ENCODE assay signal across 10 cellular contexts in genomic region chr15:64773606-64774555, GRCh38. TPM values are rescaled to one million over a fixed set of nuclear protein-coding genes. Genes with fewer than 3 reads are reported as not detected.
DNase-seq lines count a peak whose midpoint lies in the region; ATAC-seq and TF ChIP-seq lines count a peak whose summit lies in the region.
"Had no signal": no experiment of that assay in that cellular context is flagged by ENCODE, and none has a peak within 500 bp of the region (broad histone marks: within the 10 kb centered on the region; RNA-seq: fewer than 3 reads in every experiment).

No MANE protein-coding gene starts in this region.

- H3K9me3 ChIP-seq in upper lobe of left lung, result no peaks in the 10 kb centered on the region
- H3K9me3 ChIP-seq: SJCRH30 had no signal

- H3K36me3 Mint-ChIP-seq in activated T-cell treated with anti-CD3 and anti-CD28 coated beads, Interleukin-2, amount 50 U/mL, for 72 hours (ENCODE audit: insufficient read depth in 2 of 2), result peaks cover 0 to 1% of the 10 kb centered on the region in 2 donors
- peaks cover 3% of the 10 kb centered on the region for H3K36me3 Mint-ChIP-seq in effector memory CD8-positive, alpha-beta T cell (ENCODE audit: insufficient read depth)
- no peaks in the 10 kb centered on the region for H3K36me3 Mint-ChIP-seq in mesothelial cell of epicardium

- H3K27ac Mint-ChIP-seq in activated T-cell treated with anti-CD3 and anti-CD28 coated beads, Interleukin-2, amount 50 U/mL, for 72 hours, result no peak overlapping the region
- H3K27ac Mint-ChIP-seq in effector memory CD8-positive, alpha-beta T cell, result no peak overlapping the region
- H3K27ac Mint-ChIP-seq in mesothelial cell of epicardium, result peak overlapping the region; percentile 49

- no peak for ATAC-seq in activated T-cell treated with anti-CD3 and anti-CD28 coated beads, Interleukin-2, amount 50 U/mL, for 72 hours (replicated peaks in 1 of 2)
- ATAC-seq in effector memory CD8-positive, alpha-beta T cell (replicated peaks), result no peak
- peak in 1 of 2 donors; percentile 4 for ATAC-seq in upper lobe of left lung (ENCODE audit: low FRiP score in 2 of 2)
- ATAC-seq in HG03439 (IDR thresholded peaks at IDR 0.05; ENCODE audit: unreplicated experiment), result no peak

- peaks cover 49% of the 10 kb centered on the region for H3K27me3 Mint-ChIP-seq in activated T-cell treated with anti-CD3 and anti-CD28 coated beads, Interleukin-2, amount 50 U/mL, for 72 hours (ENCODE audit: low read depth)
- H3K27me3 Mint-ChIP-seq in effector memory CD8-positive, alpha-beta T cell, result peaks cover 21 to 49% of the 10 kb centered on the region in 2 donors
- H3K27me3 Mint-ChIP-seq in mesothelial cell of epicardium (ENCODE audit: low read depth), result peaks cover 4% of the 10 kb centered on the region

- 64 to 69% methylated on average over 13 to 23 of the region's 23 CpGs for WGBS in upper lobe of left lung, 2 donors

- no peak for TF ChIP-seq CTCF in mesothelial cell of epicardium (IDR thresholded peaks at IDR 0.05; ENCODE audit: unreplicated experiment)
- TF ChIP-seq CTCF in upper lobe of left lung (IDR thresholded peaks at IDR 0.05), result no peak

- peak overlapping the region in 3 of 4 donors; percentile 73 to 87 (median 84) for H3K27ac ChIP-seq in upper lobe of left lung
- H3K27ac ChIP-seq: SJCRH30 had no signal

- TF ChIP-seq EP300 in upper lobe of left lung (IDR thresholded peaks at IDR 0.05), result no peak

- H3K4me3 ChIP-seq in upper lobe of left lung, result peak overlapping the region in 3 of 4 donors; percentile 65 to 85 (median 69)
- H3K4me3 ChIP-seq: SJCRH30 had no signal

- H3K27me3 ChIP-seq in upper lobe of left lung, result peaks cover 0 to 15% (median 4%) of the 10 kb centered on the region in 4 donors
- H3K27me3 ChIP-seq: SJCRH30 had no signal

- H3K4me1 ChIP-seq in upper lobe of left lung, result peaks cover 0 to 25% (median 5%) of the 10 kb centered on the region in 4 donors

- H3K9me3 Mint-ChIP-seq in activated T-cell treated with anti-CD3 and anti-CD28 coated beads, Interleukin-2, amount 50 U/mL, for 72 hours, result no peaks in the 10 kb centered on the region
- no peaks in the 10 kb centered on the region for H3K9me3 Mint-ChIP-seq in effector memory CD8-positive, alpha-beta T cell
- no peaks in the 10 kb centered on the region for H3K9me3 Mint-ChIP-seq in mesothelial cell of epicardium

- no peaks in the 10 kb centered on the region for H3K4me1 Mint-ChIP-seq in activated T-cell treated with anti-CD3 and anti-CD28 coated beads, Interleukin-2, amount 50 U/mL, for 72 hours (ENCODE audit: low read depth)
- peaks cover 4 to 5% of the 10 kb centered on the region in 2 donors for H3K4me1 Mint-ChIP-seq in effector memory CD8-positive, alpha-beta T cell (ENCODE audit: low read depth in 2 of 2)
- peaks cover 18% of the 10 kb centered on the region for H3K4me1 Mint-ChIP-seq in mesothelial cell of epicardium

- TF ChIP-seq POLR2A in upper lobe of left lung (IDR thresholded peaks at IDR 0.05), result no peak

- H3K36me3 ChIP-seq in upper lobe of left lung, result no peaks in the 10 kb centered on the region
- H3K36me3 ChIP-seq: SJCRH30 had no signal

- DNase-seq in activated T-cell treated with anti-CD3 and anti-CD28 coated beads, Interleukin-2, amount 50 U/mL, for 72 hours, result no peak
- DNase-seq in activated T-cell treated with anti-CD3 and anti-CD28 coated beads for 4 hours (no peak), mesothelial cell of epicardium (ENCODE audit: low spot score in 2 of 2, unreplicated experiment in 2 of 2) (peak in 1 of 2 experiments; percentile 42), upper lobe of left lung (peak in 1 of 2 donors; percentile 69), COLO829 (ENCODE audit: low spot score) (no peak)
- DNase-seq in effector memory CD8-positive, alpha-beta T cell, result no peak
- no peak for DNase-seq in activated CD4-positive, alpha-beta T cell treated with anti-CD3 and anti-CD28 coated beads, Interleukin-2, amount 50 U/mL, for 4 hours
- DNase-seq: NCI-H1048 had no signal

- H3K4me3 Mint-ChIP-seq in activated T-cell treated with anti-CD3 and anti-CD28 coated beads, Interleukin-2, amount 50 U/mL, for 72 hours, result peak overlapping the region; percentile 41 to 59
- H3K4me3 Mint-ChIP-seq in effector memory CD8-positive, alpha-beta T cell, result peak overlapping the region; percentile 48 to 61
- peak overlapping the region; percentile 63 for H3K4me3 Mint-ChIP-seq in mesothelial cell of epicardium

RNA-seq across cellular contexts. Expression of gene RBPMS2, which starts 1.5 kb away (rescaled TPM):
- total RNA-seq in activated T-cell treated with anti-CD3 and anti-CD28 coated beads, Interleukin-2, amount 50 U/mL, for 72 hours, result under 1 TPM in 1 of 2 donors, not detected in 1; 0.14 TPM
- total RNA-seq in mesothelial cell of epicardium (14.3 to 17.8 TPM (median 14.6 TPM) in 3 replicates), upper lobe of left lung (1 to 10 TPM; 1.2 to 3.6 (median 2.0) TPM)

RNA-seq across cellular contexts. Expression of gene PIF1, which starts 51.6 kb away (rescaled TPM):
- 10 to 100 TPM; 33.3 to 39.7 TPM for total RNA-seq in activated T-cell treated with anti-CD3 and anti-CD28 coated beads, Interleukin-2, amount 50 U/mL, for 72 hours
- total RNA-seq in mesothelial cell of epicardium (10.8 to 12.4 TPM (median 10.8 TPM) in 3 replicates), upper lobe of left lung (1 to 10 TPM in 4 of 6 donors, under 1 TPM in 2; 0.61 to 6.2 (median 1.1) TPM)
